ENCODE assay signal across 8 cellular contexts in genomic region chr2:27735263-27735904, GRCh38. TPM values are rescaled to one million over a fixed set of nuclear protein-coding genes. Genes with fewer than 3 reads are reported as not detected.
DNase-seq lines count a peak whose midpoint lies in the region; ATAC-seq and TF ChIP-seq lines count a peak whose summit lies in the region.

No MANE protein-coding gene starts in this region.

- WGBS in upper lobe of left lung, 2 donors = 6% methylated on average over 11 to 36 of the region's 51 CpGs

- intact Hi-C loops in CD14-positive monocyte (cut with micrococcal nuclease) = no loop called here

- H3K27me3 Mint-ChIP-seq in CD14-positive monocyte (ENCODE audit: low read depth in 3 of 3) = peaks cover 3 to 11% (median 4%) of the 10 kb centered on the region in 3 donors
- no peaks in the 10 kb centered on the region for H3K27me3 Mint-ChIP-seq in T-helper 1 cell treated with Interleukin-12 subunit alpha and Interleukin-12 subunit beta and Interleukin-4 antibody, amounts not matched to agents 30 μg/mL and 1 μg/mL, for 36 hours (ENCODE audit: low read depth)
- peaks cover 12% of the 10 kb centered on the region for H3K27me3 Mint-ChIP-seq in progenitor cell of endocrine pancreas

- no peak for TF ChIP-seq CTCF in CD14-positive monocyte (IDR thresholded peaks at IDR 0.05)
- TF ChIP-seq CTCF in astrocyte of the spinal cord (IDR thresholded peaks at IDR 0.05; ENCODE audit: low read depth, low read length) = no peak
- TF ChIP-seq CTCF in right atrium auricular region (IDR thresholded peaks at IDR 0.05) = peak in 1 of 2 donors; percentile 10
- TF ChIP-seq CTCF in progenitor cell of endocrine pancreas (IDR thresholded peaks at IDR 0.05; ENCODE audit: unreplicated experiment) = no peak
- TF ChIP-seq CTCF in upper lobe of left lung (IDR thresholded peaks at IDR 0.05) = peak in 2 of 6 experiments; percentile 30 to 35

- H3K4me1 ChIP-seq in right atrium auricular region (peaks cover 0 to 36% of the 10 kb centered on the region in 2 donors), upper lobe of left lung (peaks cover 30 to 46% (median 33%) of the 10 kb centered on the region in 4 donors)

- no peaks in the 10 kb centered on the region for H3K9me3 ChIP-seq in right atrium auricular region
- H3K9me3 ChIP-seq in upper lobe of left lung = no peaks in the 10 kb centered on the region

- H3K27ac Mint-ChIP-seq in CD14-positive monocyte (peak overlapping the region in 1 of 7 donors; percentile 82), progenitor cell of endocrine pancreas (no peak overlapping the region)
- peak overlapping the region; percentile 49 for H3K27ac Mint-ChIP-seq in T-helper 1 cell treated with Interleukin-12 subunit alpha and Interleukin-12 subunit beta and Interleukin-4 antibody, amounts not matched to agents 30 μg/mL and 1 μg/mL, for 36 hours

- H3K27me3 ChIP-seq in right atrium auricular region (no peaks in the 10 kb centered on the region), upper lobe of left lung (no peaks in the 10 kb centered on the region)

- no peak for DNase-seq in CD14-positive monocyte (ENCODE audit: low spot score)
- DNase-seq in astrocyte of the spinal cord (ENCODE audit: low read depth, low spot score) = peak; percentile 51
- peak; percentile 80 for DNase-seq in right atrium auricular region (ENCODE audit: low spot score)
- peak; percentile 26 for DNase-seq in progenitor cell of endocrine pancreas (ENCODE audit: low spot score, unreplicated experiment)
- peak; percentile 92 to 95 for DNase-seq in upper lobe of left lung
- no peak for DNase-seq in Kasumi-1 (lab: John Stamatoyannopoulos, UW)

- H3K4me1 Mint-ChIP-seq in CD14-positive monocyte (peaks cover 21% of the 10 kb centered on the region), progenitor cell of endocrine pancreas (ENCODE audit: low read depth) (peaks cover 14% of the 10 kb centered on the region)
- H3K4me1 Mint-ChIP-seq in T-helper 1 cell treated with Interleukin-12 subunit alpha and Interleukin-12 subunit beta and Interleukin-4 antibody, amounts not matched to agents 30 μg/mL and 1 μg/mL, for 36 hours (ENCODE audit: low read depth) = peaks cover 11% of the 10 kb centered on the region

- H3K27ac ChIP-seq in right atrium auricular region = peak overlapping the region; percentile 81 to 88
- peak overlapping the region; percentile 81 to 92 (median 86) for H3K27ac ChIP-seq in upper lobe of left lung

- TF ChIP-seq EP300 in upper lobe of left lung (IDR thresholded peaks at IDR 0.05) = peak; percentile 98 to 100 (median 100)

- no peak overlapping the region for H3K4me3 ChIP-seq in astrocyte of the spinal cord (ENCODE audit: low read depth, low read length)
- H3K4me3 ChIP-seq in right atrium auricular region = peak overlapping the region; percentile 35 to 46
- peak overlapping the region in 3 of 4 donors; percentile 45 to 53 (median 52) for H3K4me3 ChIP-seq in upper lobe of left lung

- peak in 3 of 4 donors; percentile 33 to 84 (median 51) for TF ChIP-seq POLR2A in upper lobe of left lung (IDR thresholded peaks at IDR 0.05)

- no peaks in the 10 kb centered on the region for H3K36me3 ChIP-seq in right atrium auricular region
- H3K36me3 ChIP-seq in upper lobe of left lung = no peaks in the 10 kb centered on the region

- ATAC-seq in upper lobe of left lung (ENCODE audit: low FRiP score in 2 of 2) = peak; percentile 93 to 94
- ATAC-seq in HG03280 (IDR thresholded peaks at IDR 0.05; ENCODE audit: unreplicated experiment) = no peak

- peak overlapping the region; percentile 83 to 88 for H3K4me3 Mint-ChIP-seq in CD14-positive monocyte
- H3K4me3 Mint-ChIP-seq in T-helper 1 cell treated with Interleukin-12 subunit alpha and Interleukin-12 subunit beta and Interleukin-4 antibody, amounts not matched to agents 30 μg/mL and 1 μg/mL, for 36 hours = peak overlapping the region; percentile 58
- H3K4me3 Mint-ChIP-seq in progenitor cell of endocrine pancreas (ENCODE audit: low read depth) = peak overlapping the region; percentile 73

- in situ Hi-C loops in astrocyte of the spinal cord (cut with HindIII; ENCODE audit: low sequenced_read_pairs) = no loop called here

- H3K36me3 Mint-ChIP-seq in CD14-positive monocyte = no peaks in the 10 kb centered on the region
- H3K36me3 Mint-ChIP-seq in T-helper 1 cell treated with Interleukin-12 subunit alpha and Interleukin-12 subunit beta and Interleukin-4 antibody, amounts not matched to agents 30 μg/mL and 1 μg/mL, for 36 hours (ENCODE audit: low read depth) = peaks cover 2% of the 10 kb centered on the region
- H3K36me3 Mint-ChIP-seq in progenitor cell of endocrine pancreas (ENCODE audit: insufficient read depth) = no peaks in the 10 kb centered on the region

- H3K9me3 Mint-ChIP-seq in CD14-positive monocyte = peaks cover 2 to 13% (median 6%) of the 10 kb centered on the region in 7 donors
- no peaks in the 10 kb centered on the region for H3K9me3 Mint-ChIP-seq in T-helper 1 cell treated with Interleukin-12 subunit alpha and Interleukin-12 subunit beta and Interleukin-4 antibody, amounts not matched to agents 30 μg/mL and 1 μg/mL, for 36 hours
- H3K9me3 Mint-ChIP-seq in progenitor cell of endocrine pancreas (ENCODE audit: low read depth) = no peaks in the 10 kb centered on the region

RNA-seq across cellular contexts. Expression of gene MRPL33, which starts 36.1 kb away (rescaled TPM):
- 100 to 1,000 TPM; 331 to 341 TPM for polyA plus RNA-seq in CD14-positive monocyte
- total RNA-seq in right atrium auricular region (100 to 1,000 TPM; 270 to 370 TPM), progenitor cell of endocrine pancreas (59.7 and 63.3 TPM in 2 replicates), upper lobe of left lung (100 to 1,000 TPM in 2 of 6 donors, 10 to 100 TPM in 4; 54.5 to 122 (median 72.4) TPM)

Comparison
In these comparisons a context has a peak if more than half of its experiments do, and no peak if none do; other contexts are left out.
1. DNase-seq: peak in astrocyte of the spinal cord (single experiment), right atrium auricular region (single experiment), progenitor cell of endocrine pancreas (single experiment) and upper lobe of left lung (2 of 2); none in CD14-positive monocyte (single experiment) and Kasumi-1 (0 of 2).
2. Peak in every context shown above with its lines, with median percentiles within 50 percentile points of each other: H3K4me3 Mint-ChIP-seq.